Comparison of ENCODE assay signal across 2 cellular contexts in genomic region chrX:43557792-43558191, GRCh38.
TF ChIP-seq lines count a peak whose summit lies in the region.

No MANE protein-coding gene starts in this region.

TF ChIP-seq in HCT116, 20 proteins besides CTCF, POLR2A, EP300 and RAD21:
- peak; percentile 45 for TF ChIP-seq YY1 (IDR thresholded peaks at IDR 0.05; ENCODE audit: extremely low read depth, insufficient replicate concordance, low read depth, low read length)
- TF ChIP-seq CEBPB (IDR thresholded peaks at IDR 0.05; ENCODE audit: low read depth) = no peak

TF ChIP-seq in endothelial cell of umbilical vein, 7 proteins besides CTCF, POLR2A, EP300 and RAD21:
- no peak for TF ChIP-seq FOS (IDR thresholded peaks at IDR 0.05; ENCODE audit: borderline replicate concordance, insufficient read depth, low read length)
- TF ChIP-seq GATA2 (IDR thresholded peaks at IDR 0.05; ENCODE audit: insufficient read depth, insufficient read length, low read depth, low read length) = peak; percentile 27
- TF ChIP-seq EZH2 (IDR thresholded peaks at IDR 0.05; ENCODE audit: borderline replicate concordance, low read depth, low read length, severe bottlenecking) = no peak
- TF ChIP-seq JUN (IDR thresholded peaks at IDR 0.05; ENCODE audit: borderline replicate concordance, insufficient read depth, insufficient read length, low read depth) = no peak
- TF ChIP-seq, protein P1, sequence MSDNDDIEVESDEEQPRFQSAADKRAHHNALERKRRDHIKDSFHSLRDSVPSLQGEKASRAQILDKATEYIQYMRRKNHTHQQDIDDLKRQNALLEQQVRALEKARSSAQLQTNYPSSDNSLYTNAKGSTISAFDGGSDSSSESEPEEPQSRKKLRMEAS (IDR thresholded peaks at IDR 0.05; ENCODE audit: insufficient read depth, insufficient read length) = no peak
